2 cellular contexts compared by ENCODE assay signal in the genomic region with DNA sequence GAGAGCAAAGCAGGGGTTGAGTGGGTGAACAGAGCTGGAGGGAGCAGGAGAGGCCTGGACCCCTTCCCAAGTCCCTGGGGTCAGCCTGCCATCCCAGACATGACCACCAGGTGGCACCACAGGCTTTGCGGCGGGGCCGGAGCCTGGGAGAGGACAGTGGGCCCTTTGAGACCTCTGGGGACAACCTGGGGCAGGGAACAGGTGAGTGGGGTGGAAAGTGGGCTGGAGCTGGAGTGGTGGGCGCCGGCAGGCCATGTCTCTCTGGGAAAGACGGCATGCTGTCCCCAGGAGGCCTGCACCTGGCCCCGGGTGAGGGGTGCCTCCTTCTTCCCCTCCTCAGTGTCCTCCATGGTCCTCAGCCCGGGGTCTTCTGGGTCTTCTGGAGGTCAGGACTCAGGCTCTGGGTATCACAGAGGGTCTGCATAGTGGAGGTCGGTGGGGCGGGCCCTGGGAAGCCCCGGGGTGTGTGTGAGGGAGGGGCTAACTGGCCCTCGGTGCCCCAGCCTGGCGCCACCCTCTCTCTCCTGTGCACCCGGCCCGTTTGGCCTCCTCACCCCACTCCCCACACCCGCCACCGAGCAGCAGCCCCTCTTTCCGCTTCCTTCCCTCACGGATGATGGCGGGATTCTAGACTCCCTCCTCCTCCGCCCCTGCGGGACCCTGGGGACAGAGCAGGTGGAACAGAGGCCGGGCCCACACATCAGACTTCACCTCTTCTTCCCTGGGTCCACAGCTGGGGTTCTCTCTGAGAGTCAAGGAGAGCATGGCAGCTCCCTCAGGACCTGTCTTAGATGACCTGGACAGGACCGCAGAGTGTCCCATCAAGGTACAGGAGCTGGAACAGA.
TF ChIP-seq lines count a peak whose summit lies in the region.

No MANE protein-coding gene starts in this region.

TF ChIP-seq in IMR-90, 13 proteins besides CTCF, POLR2A, EP300 and RAD21:
- TF ChIP-seq BHLHE40 (IDR thresholded peaks at IDR 0.05; ENCODE audit: low read depth, low read length) (no peak), MAZ (IDR thresholded peaks at IDR 0.05; ENCODE audit: borderline replicate concordance, low read depth, low read length) (peak; percentile 30; the same call in 1 of the 2 replicates), RCOR1 (IDR thresholded peaks at IDR 0.05; ENCODE audit: insufficient replicate concordance, low read length) (no peak), SMC3 (IDR thresholded peaks at IDR 0.05; ENCODE audit: low read depth, low read length) (peak; percentile 99)

TF ChIP-seq in K562, 482 proteins besides CTCF, POLR2A, EP300 and RAD21 (continues in another document):
- peak; percentile 96 for TF ChIP-seq SMC3 (conservative IDR thresholded peaks at IDR 0.05; ENCODE audit: insufficient read depth, low read depth, low read length)
- TF ChIP-seq PCBP1 (IDR thresholded peaks at IDR 0.05; ENCODE audit: low read depth, low read length, poor library complexity, severe bottlenecking): peak; percentile 62
- peak; percentile 80 for TF ChIP-seq STAG1 (CRISPR knock-in tag; IDR thresholded peaks at IDR 0.05; ENCODE audit: borderline replicate concordance)
- TF ChIP-seq POU5F1 (IDR thresholded peaks at IDR 0.05; ENCODE audit: borderline replicate concordance, low read depth, low read length, partially characterized antibody): no peak
- TF ChIP-seq XRCC3 (IDR thresholded peaks at IDR 0.05): no peak
- TF ChIP-seq NCOA4 (IDR thresholded peaks at IDR 0.05; ENCODE audit: partially characterized antibody): no peak
- TF ChIP-seq HDAC6 (IDR thresholded peaks at IDR 0.05; ENCODE audit: low read depth, low read length): no peak
- TF ChIP-seq ATF7 (IDR thresholded peaks at IDR 0.05): 0 out of 2 replicates have a peak, but pooled peaks have one; percentile 17
- TF ChIP-seq CREM (IDR thresholded peaks at IDR 0.05; ENCODE audit: low read depth): peak; percentile 11; the same call in 1 of the 2 replicates
- TF ChIP-seq PRDM10 (IDR thresholded peaks at IDR 0.05; ENCODE audit: partially characterized antibody): no peak
- TF ChIP-seq ETS2 (tag; IDR thresholded peaks at IDR 0.05; ENCODE audit: borderline replicate concordance, poor library complexity, severe bottlenecking): no peak
- 0 out of 2 replicates have a peak, but pooled peaks have one; percentile 40 for TF ChIP-seq ARID2 (IDR thresholded peaks at IDR 0.05)
- TF ChIP-seq ETV1 (tag; conservative IDR thresholded peaks at IDR 0.05; ENCODE audit: low read depth): no peak
- no peak for TF ChIP-seq ZNF766 (CRISPR knock-in tag; conservative IDR thresholded peaks at IDR 0.05)
- TF ChIP-seq NR2F6 (CRISPR knock-in tag; IDR thresholded peaks at IDR 0.05): no peak
- no peak for TF ChIP-seq CLOCK (CRISPR knock-in tag; IDR thresholded peaks at IDR 0.05; ENCODE audit: borderline replicate concordance)
- TF ChIP-seq PML (IDR thresholded peaks at IDR 0.05; ENCODE audit: low read length): no peak
- TF ChIP-seq, protein P1, sequence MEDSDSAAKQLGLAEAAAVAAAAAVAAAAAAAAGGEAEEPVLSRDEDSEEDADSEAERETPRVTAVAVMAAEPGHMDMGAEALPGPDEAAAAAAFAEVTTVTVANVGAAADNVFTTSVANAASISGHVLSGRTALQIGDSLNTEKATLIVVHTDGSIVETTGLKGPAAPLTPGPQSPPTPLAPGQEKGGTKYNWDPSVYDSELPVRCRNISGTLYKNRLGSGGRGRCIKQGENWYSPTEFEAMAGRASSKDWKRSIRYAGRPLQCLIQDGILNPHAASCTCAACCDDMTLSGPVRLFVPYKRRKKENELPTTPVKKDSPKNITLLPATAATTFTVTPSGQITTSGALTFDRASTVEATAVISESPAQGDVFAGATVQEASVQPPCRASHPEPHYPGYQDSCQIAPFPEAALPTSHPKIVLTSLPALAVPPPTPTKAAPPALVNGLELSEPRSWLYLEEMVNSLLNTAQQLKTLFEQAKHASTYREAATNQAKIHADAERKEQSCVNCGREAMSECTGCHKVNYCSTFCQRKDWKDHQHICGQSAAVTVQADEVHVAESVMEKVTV (CRISPR knock-in tag; IDR thresholded peaks at IDR 0.05): peak; percentile 87
- TF ChIP-seq NFXL1 (CRISPR knock-in tag; IDR thresholded peaks at IDR 0.05): no peak
- TF ChIP-seq MECOM (CRISPR knock-in tag; IDR thresholded peaks at IDR 0.05): no peak
- TF ChIP-seq ZC3H4 (CRISPR knock-in tag; IDR thresholded peaks at IDR 0.05; ENCODE audit: borderline replicate concordance): no peak
- no peak for TF ChIP-seq ELF4 (CRISPR knock-in tag; IDR thresholded peaks at IDR 0.05)
- TF ChIP-seq TFAP4 (CRISPR knock-in tag; IDR thresholded peaks at IDR 0.05; ENCODE audit: borderline replicate concordance): peak; percentile 18; the same call in 1 of the 2 replicates
- TF ChIP-seq RB1 (IDR thresholded peaks at IDR 0.05; ENCODE audit: low read depth): peak; percentile 74; the same call in 1 of the 2 replicates
- TF ChIP-seq, protein P2, sequence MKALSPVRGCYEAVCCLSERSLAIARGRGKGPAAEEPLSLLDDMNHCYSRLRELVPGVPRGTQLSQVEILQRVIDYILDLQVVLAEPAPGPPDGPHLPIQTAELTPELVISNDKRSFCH (CRISPR knock-in tag; IDR thresholded peaks at IDR 0.05): no peak
- TF ChIP-seq, protein P2 (tag; IDR thresholded peaks at IDR 0.05): no peak
- TF ChIP-seq, protein P3, sequence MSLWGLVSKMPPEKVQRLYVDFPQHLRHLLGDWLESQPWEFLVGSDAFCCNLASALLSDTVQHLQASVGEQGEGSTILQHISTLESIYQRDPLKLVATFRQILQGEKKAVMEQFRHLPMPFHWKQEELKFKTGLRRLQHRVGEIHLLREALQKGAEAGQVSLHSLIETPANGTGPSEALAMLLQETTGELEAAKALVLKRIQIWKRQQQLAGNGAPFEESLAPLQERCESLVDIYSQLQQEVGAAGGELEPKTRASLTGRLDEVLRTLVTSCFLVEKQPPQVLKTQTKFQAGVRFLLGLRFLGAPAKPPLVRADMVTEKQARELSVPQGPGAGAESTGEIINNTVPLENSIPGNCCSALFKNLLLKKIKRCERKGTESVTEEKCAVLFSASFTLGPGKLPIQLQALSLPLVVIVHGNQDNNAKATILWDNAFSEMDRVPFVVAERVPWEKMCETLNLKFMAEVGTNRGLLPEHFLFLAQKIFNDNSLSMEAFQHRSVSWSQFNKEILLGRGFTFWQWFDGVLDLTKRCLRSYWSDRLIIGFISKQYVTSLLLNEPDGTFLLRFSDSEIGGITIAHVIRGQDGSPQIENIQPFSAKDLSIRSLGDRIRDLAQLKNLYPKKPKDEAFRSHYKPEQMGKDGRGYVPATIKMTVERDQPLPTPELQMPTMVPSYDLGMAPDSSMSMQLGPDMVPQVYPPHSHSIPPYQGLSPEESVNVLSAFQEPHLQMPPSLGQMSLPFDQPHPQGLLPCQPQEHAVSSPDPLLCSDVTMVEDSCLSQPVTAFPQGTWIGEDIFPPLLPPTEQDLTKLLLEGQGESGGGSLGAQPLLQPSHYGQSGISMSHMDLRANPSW (CRISPR knock-in tag; IDR thresholded peaks at IDR 0.05): no peak
- TF ChIP-seq ZBTB7A (IDR thresholded peaks at IDR 0.05; ENCODE audit: borderline replicate concordance, control insufficient read depth, low read depth, low read length): no peak
- TF ChIP-seq ZNF584 (CRISPR knock-in tag; IDR thresholded peaks at IDR 0.05; ENCODE audit: low read depth): no peak
- TF ChIP-seq, protein P4, sequence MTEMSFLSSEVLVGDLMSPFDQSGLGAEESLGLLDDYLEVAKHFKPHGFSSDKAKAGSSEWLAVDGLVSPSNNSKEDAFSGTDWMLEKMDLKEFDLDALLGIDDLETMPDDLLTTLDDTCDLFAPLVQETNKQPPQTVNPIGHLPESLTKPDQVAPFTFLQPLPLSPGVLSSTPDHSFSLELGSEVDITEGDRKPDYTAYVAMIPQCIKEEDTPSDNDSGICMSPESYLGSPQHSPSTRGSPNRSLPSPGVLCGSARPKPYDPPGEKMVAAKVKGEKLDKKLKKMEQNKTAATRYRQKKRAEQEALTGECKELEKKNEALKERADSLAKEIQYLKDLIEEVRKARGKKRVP (CRISPR knock-in tag; IDR thresholded peaks at IDR 0.05): 0 out of 2 replicates have a peak, but pooled peaks have one; percentile 7
- TF ChIP-seq MYC (IDR thresholded peaks at IDR 0.05; ENCODE audit: low read depth, low read length): 0 out of 2 replicates have a peak, but pooled peaks have one; percentile 10
- TF ChIP-seq MYC (CRISPR knock-in tag; IDR thresholded peaks at IDR 0.05; ENCODE audit: borderline replicate concordance, low read depth): no peak
- TF ChIP-seq ZBTB11 (CRISPR knock-in tag; IDR thresholded peaks at IDR 0.05): 0 out of 6 replicates have a peak, but pooled peaks of 1 of the 3 experiments have one; percentile 9
- no peak for TF ChIP-seq SMARCB1 (IDR thresholded peaks at IDR 0.05; ENCODE audit: insufficient read length, low read depth)
- no peak for TF ChIP-seq MYNN (IDR thresholded peaks at IDR 0.05)
- TF ChIP-seq MYNN (CRISPR knock-in tag; IDR thresholded peaks at IDR 0.05): no peak
- TF ChIP-seq CHD1 (IDR thresholded peaks at IDR 0.05; ENCODE audit: low read length): no peak
- TF ChIP-seq, protein P5, sequence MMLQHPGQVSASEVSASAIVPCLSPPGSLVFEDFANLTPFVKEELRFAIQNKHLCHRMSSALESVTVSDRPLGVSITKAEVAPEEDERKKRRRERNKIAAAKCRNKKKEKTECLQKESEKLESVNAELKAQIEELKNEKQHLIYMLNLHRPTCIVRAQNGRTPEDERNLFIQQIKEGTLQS (IDR thresholded peaks at IDR 0.05): no peak
- TF ChIP-seq, protein P5 (CRISPR knock-in tag; conservative IDR thresholded peaks at IDR 0.05): no peak
